14 cellular contexts compared by ENCODE assay signal in the genomic region with DNA sequence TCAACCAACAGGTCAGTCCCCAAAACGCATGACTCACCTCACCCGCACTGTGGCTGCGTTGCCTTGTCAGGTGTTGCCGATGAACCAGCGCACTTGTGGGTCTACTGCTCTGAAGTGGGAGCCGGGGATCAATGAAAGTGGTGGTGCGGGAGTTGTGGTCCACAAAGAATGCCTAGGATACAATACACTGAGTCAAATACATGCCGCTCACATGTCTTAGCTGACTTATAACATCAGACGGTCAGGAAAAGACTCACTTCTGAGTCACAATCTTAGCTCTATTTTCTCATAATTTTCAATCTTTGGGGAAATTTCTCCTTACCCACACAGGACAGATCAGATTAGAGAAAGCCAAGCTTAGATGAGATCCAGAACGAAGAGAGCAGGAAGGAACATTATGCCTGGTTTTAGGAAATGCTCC.
DNase-seq lines count a peak whose midpoint lies in the region; ATAC-seq and TF ChIP-seq lines count a peak whose summit lies in the region.
"Had no signal": no experiment of that assay in that cellular context is flagged by ENCODE, and none has a peak within 500 bp of the region (broad histone marks: within the 10 kb centered on the region; RNA-seq: fewer than 3 reads in every experiment).

No MANE protein-coding gene starts in this region.

- no peak for TF ChIP-seq POLR2A in erythroblast (IDR thresholded peaks at IDR 0.05; ENCODE audit: low read length)

- no peaks in the 10 kb centered on the region for H3K9me3 Mint-ChIP-seq in activated T-helper 1 cell treated with anti-CD3 and anti-CD28 coated beads, Interleukin-12 subunit alpha, Interleukin-12 subunit beta, Interleukin-2, Interleukin-4 antibody, amounts not matched to agents 30 ng/mL and 10 ng/mL and 1 ng/mL, durations not matched to agents 14 hours and 24 hours and 36 hours
- H3K9me3 Mint-ChIP-seq in stimulated activated naive CD8-positive, alpha-beta T cell treated with anti-CD3 and anti-CD28 coated beads, Interleukin-15, amount 100 ng/mL, for 72 hours = peaks cover 9 to 17% of the 10 kb centered on the region in 2 donors

- peaks cover 43% of the 10 kb centered on the region for H3K4me1 Mint-ChIP-seq in activated T-helper 1 cell treated with anti-CD3 and anti-CD28 coated beads, Interleukin-12 subunit alpha, Interleukin-12 subunit beta, Interleukin-2, Interleukin-4 antibody, amounts not matched to agents 30 ng/mL and 10 ng/mL and 1 ng/mL, durations not matched to agents 14 hours and 24 hours and 36 hours (ENCODE audit: low read depth)
- peaks cover 53% of the 10 kb centered on the region for H3K4me1 Mint-ChIP-seq in stimulated activated naive CD8-positive, alpha-beta T cell treated with anti-CD3 and anti-CD28 coated beads, Interleukin-15, amount 100 ng/mL, for 72 hours

- H3K4me3 ChIP-seq in foreskin fibroblast (ENCODE audit: low read depth in 1 of 2, low read length in 2 of 2) = no peak overlapping the region
- H3K4me3 ChIP-seq: A549, lung, PC-9, tibial artery had no signal

- peak overlapping the region; percentile 50 for H3K27ac Mint-ChIP-seq in activated T-helper 1 cell treated with anti-CD3 and anti-CD28 coated beads, Interleukin-12 subunit alpha, Interleukin-12 subunit beta, Interleukin-2, Interleukin-4 antibody, amounts not matched to agents 30 ng/mL and 10 ng/mL and 1 ng/mL, durations not matched to agents 14 hours and 24 hours and 36 hours
- H3K27ac Mint-ChIP-seq in stimulated activated naive CD8-positive, alpha-beta T cell treated with anti-CD3 and anti-CD28 coated beads, Interleukin-15, amount 100 ng/mL, for 72 hours = peak overlapping the region in 1 of 2 donors; percentile 39

- no peak for TF ChIP-seq CTCF in foreskin fibroblast (IDR thresholded peaks at IDR 0.05; ENCODE audit: low read depth, low read length)

- DNase-seq in activated T-cell treated with anti-CD3 and anti-CD28 coated beads for 48 hours (ENCODE audit: low read depth) = peak; percentile 52
- DNase-seq in activated T-cell treated with anti-CD3 and anti-CD28 coated beads for 4 hours = no peak
- DNase-seq in activated T-helper 1 cell treated with anti-CD3 and anti-CD28 coated beads, Interleukin-12 subunit alpha, Interleukin-12 subunit beta, Interleukin-2, Interleukin-4 antibody, amounts not matched to agents 30 ng/mL and 10 ng/mL and 1 ng/mL, durations not matched to agents 14 hours and 24 hours and 36 hours (ENCODE audit: low spot score) = no peak
- peak; percentile 68 to 77 for DNase-seq in foreskin fibroblast
- peak in 1 of 2 donors; percentile 60 for DNase-seq in stimulated activated naive CD8-positive, alpha-beta T cell treated with anti-CD3 and anti-CD28 coated beads, Interleukin-15, amount 100 ng/mL, for 72 hours
- no peak for DNase-seq in Right ventricle myocardium inferior (ENCODE audit: missing footprints)
- DNase-seq in erythroblast (lab: John Stamatoyannopoulos, UW) = no peak
- no peak for DNase-seq in NCI-H1417 (lab: John Stamatoyannopoulos, UW)
- DNase-seq: NCI-H1092, PC-9, retina, tibial artery had no signal

- peak; percentile 69 for ATAC-seq in stimulated activated naive CD8-positive, alpha-beta T cell treated with anti-CD3 and anti-CD28 coated beads, Interleukin-15, amount 100 ng/mL, for 72 hours
- no peak for ATAC-seq in Right ventricle myocardium inferior
- ATAC-seq: A549 had no signal

- H3K36me3 Mint-ChIP-seq in activated T-helper 1 cell treated with anti-CD3 and anti-CD28 coated beads, Interleukin-12 subunit alpha, Interleukin-12 subunit beta, Interleukin-2, Interleukin-4 antibody, amounts not matched to agents 30 ng/mL and 10 ng/mL and 1 ng/mL, durations not matched to agents 14 hours and 24 hours and 36 hours (ENCODE audit: low read depth) = no peaks in the 10 kb centered on the region

- no peak overlapping the region for H3K4me3 Mint-ChIP-seq in activated T-helper 1 cell treated with anti-CD3 and anti-CD28 coated beads, Interleukin-12 subunit alpha, Interleukin-12 subunit beta, Interleukin-2, Interleukin-4 antibody, amounts not matched to agents 30 ng/mL and 10 ng/mL and 1 ng/mL, durations not matched to agents 14 hours and 24 hours and 36 hours
- H3K4me3 Mint-ChIP-seq in stimulated activated naive CD8-positive, alpha-beta T cell treated with anti-CD3 and anti-CD28 coated beads, Interleukin-15, amount 100 ng/mL, for 72 hours = peak overlapping the region in 1 of 2 donors; percentile 0

- intact Hi-C loops in activated T-helper 1 cell treated with anti-CD3 and anti-CD28 coated beads, Interleukin-12 subunit alpha, Interleukin-12 subunit beta, Interleukin-2, Interleukin-4 antibody, amounts not matched to agents 30 ng/mL and 10 ng/mL and 1 ng/mL, durations not matched to agents 14 hours and 24 hours and 36 hours (cut with micrococcal nuclease) = no loop called here
- intact Hi-C loops in Right ventricle myocardium inferior (cut with DNase I) = no loop called here

- H3K27me3 Mint-ChIP-seq in activated T-helper 1 cell treated with anti-CD3 and anti-CD28 coated beads, Interleukin-12 subunit alpha, Interleukin-12 subunit beta, Interleukin-2, Interleukin-4 antibody, amounts not matched to agents 30 ng/mL and 10 ng/mL and 1 ng/mL, durations not matched to agents 14 hours and 24 hours and 36 hours (ENCODE audit: insufficient read depth) = no peaks in the 10 kb centered on the region
- H3K27me3 Mint-ChIP-seq in stimulated activated naive CD8-positive, alpha-beta T cell treated with anti-CD3 and anti-CD28 coated beads, Interleukin-15, amount 100 ng/mL, for 72 hours = no peaks in the 10 kb centered on the region

Comparison
In these comparisons a context has a peak if more than half of its experiments do, and no peak if none do; other contexts are left out.
1. DNase-seq: peak in activated T-cell treated with anti-CD3 and anti-CD28 coated beads for 48 hours (single experiment) and foreskin fibroblast (2 of 2); none in activated T-cell treated with anti-CD3 and anti-CD28 coated beads for 4 hours (single experiment), activated T-helper 1 cell treated with anti-CD3 and anti-CD28 coated beads, Interleukin-12 subunit alpha, Interleukin-12 subunit beta, Interleukin-2, Interleukin-4 antibody, amounts not matched to agents 30 ng/mL and 10 ng/mL and 1 ng/mL, durations not matched to agents 14 hours and 24 hours and 36 hours (single experiment), Right ventricle myocardium inferior (single experiment), erythroblast (0 of 2) and NCI-H1417 (0 of 3).